34 cellular contexts compared by ENCODE assay signal in genomic region chr16:5186381-5186903, GRCh38.
"Had no signal": no experiment of that assay in that cellular context is flagged by ENCODE, and none has a peak within 500 bp of the region (broad histone marks: within the 10 kb centered on the region; RNA-seq: fewer than 3 reads in every experiment).

No MANE protein-coding gene starts in this region.

- H3K36me3 ChIP-seq: MG63 had no signal

- H3K9me3 ChIP-seq: MG63 had no signal

- DNase-seq: Karpas-422, Kasumi-1, MG63, MM.1S, MV-4-11, NCI-H1048, NCI-H1092, NCI-H1092 treated with DMSO at 0.1 percent for 48 hours, NCI-H1105, NCI-H1105 treated with DMSO at 0.1 percent for 48 hours, NCI-H1417, NCI-H1417 treated with DMSO at 0.1 percent for 48 hours, NCI-H1436, NCI-H1436 treated with DMSO at 0.1 percent for 48 hours, NCI-H146, NCI-H1694, NCI-H1694 treated with DMSO at 0.1 percent for 48 hours, NCI-H187, NCI-H187 treated with DMSO at 0.1 percent for 48 hours, NCI-H1930, NCI-H2029, NCI-H2029 treated with DMSO at 0.1 percent for 48 hours, NCI-H2081, NCI-H2081 treated with DMSO at 0.1 percent for 48 hours, NCI-H2107, NCI-H2171, NCI-H2171 treated with DMSO at 0.1 percent for 48 hours, NCI-H2227 treated with DMSO at 0.1 percent for 48 hours, NCI-H226, NCI-H345, NCI-H446, NCI-H446 treated with DMSO at 0.1 percent for 48 hours, NCI-H510A, NCI-H510A treated with DMSO at 0.1 percent for 48 hours had no signal

- H3K4me3 ChIP-seq: MG63 had no signal
